In genomic region chr4:83170952-83171399, GRCh38 we compare ENCODE assay signal across 10 cellular contexts. TPM values are rescaled to one million over a fixed set of nuclear protein-coding genes. Genes with fewer than 3 reads are reported as not detected.
DNase-seq lines count a peak whose midpoint lies in the region; FAIRE-seq and TF ChIP-seq lines count a peak whose summit lies in the region.
"Had no signal": no experiment of that assay in that cellular context is flagged by ENCODE, and none has a peak within 500 bp of the region (broad histone marks: within the 10 kb centered on the region; RNA-seq: fewer than 3 reads in every experiment).

No MANE protein-coding gene starts in this region.

- H3K4me3 ChIP-seq in fibroblast of mammary gland (ENCODE audit: control insufficient read depth, low read depth, low read length) (no peak overlapping the region), PC-9 (no peak overlapping the region)

- no peak overlapping the region for H2AFZ ChIP-seq in PC-9

- no TSS peak for BruUV-seq in PC-9 (replicated peaks; lab: Mats Ljungman, UMichigan)

- TF ChIP-seq CTCF in fibroblast of mammary gland (conservative IDR thresholded peaks at IDR 0.05; ENCODE audit: control insufficient read depth, insufficient read depth, low read depth, low read length) = no peak
- no peak for TF ChIP-seq CTCF in PC-9 (conservative IDR thresholded peaks at IDR 0.05)

- H3K79me2 ChIP-seq in PC-9 (ENCODE audit: low read depth) = no peaks in the 10 kb centered on the region

- H3K36me3 ChIP-seq in PC-9 (ENCODE audit: low read depth) = no peaks in the 10 kb centered on the region

- H3K4me1 ChIP-seq in PC-9 (replicated peaks; ENCODE audit: insufficient read depth) = no peaks in the 10 kb centered on the region

- no peak overlapping the region for H3K27ac ChIP-seq in PC-9

- H3K27me3 ChIP-seq in PC-9 (ENCODE audit: insufficient read depth, low read depth) = no peaks in the 10 kb centered on the region

- peak; percentile 7 for DNase-seq in A172 (ENCODE audit: low spot score)
- DNase-seq in GM18507 (ENCODE audit: extremely low spot score, insufficient read length, low read depth) = no peak
- DNase-seq in MV-4-11 (lab: John Stamatoyannopoulos, UW) = peak; percentile 51
- peak; percentile 12 for DNase-seq in fibroblast of mammary gland (ENCODE audit: low read depth)
- no peak for DNase-seq in PC-9
- no peak for DNase-seq in activated T-cell treated with anti-CD3 and anti-CD28 coated beads, Interleukin-2, amount 50 U/mL, for 48 hours
- no peak for DNase-seq in head of caudate nucleus
- no peak for DNase-seq in pons (ENCODE audit: low spot score)
- DNase-seq: CD4-positive, alpha-beta T cell; MM.1S had no signal

- no peaks in the 10 kb centered on the region for H3F3A ChIP-seq in PC-9 (ENCODE audit: insufficient read depth, low read depth)

- FAIRE-seq in GM18507 (lab: Jason Lieb, UNC) = peak; percentile 73

- CTCF ChIA-PET in PC-9 (lab: Charles Lee) = no interaction called here

- no peaks in the 10 kb centered on the region for H4K20me1 ChIP-seq in PC-9 (ENCODE audit: insufficient read depth)

- intact Hi-C loops in PC-9 (cut with micrococcal nuclease; ENCODE audit: unreplicated experiment) (no loop called here), head of caudate nucleus (cut with DNase I) (no loop called here)

- H3K4me2 ChIP-seq in PC-9 = no peak overlapping the region

- no peaks in the 10 kb centered on the region for H3K9me3 ChIP-seq in PC-9 (ENCODE audit: insufficient read depth, low read depth)

- POLR2A ChIA-PET in PC-9 (lab: Charles Lee; ENCODE audit: unreplicated experiment) = no interaction called here

- H3K9me2 ChIP-seq in PC-9 (ENCODE audit: insufficient read depth) = no peaks in the 10 kb centered on the region

RNA-seq across cellular contexts. Expression of gene PLAC8, which starts 56.4 kb away (rescaled TPM):
- 2.7 and 6.7 TPM in 2 replicates for total RNA-seq in A172 (2014; rRNA removed; shearing (Covaris generic))
- 39.0 and 52.7 TPM in 2 replicates for total RNA-seq in PC-9 (2021)

Comparison
In these comparisons a context has a peak if more than half of its experiments do, and no peak if none do; other contexts are left out.
1. DNase-seq: peak in A172 (single experiment), MV-4-11 (single experiment) and fibroblast of mammary gland (single experiment); none in GM18507 (single experiment), PC-9 (0 of 2), activated T-cell treated with anti-CD3 and anti-CD28 coated beads, Interleukin-2, amount 50 U/mL, for 48 hours (0 of 2), head of caudate nucleus (0 of 42) and pons (single experiment).